Comparison of ENCODE assay signal across 15 cellular contexts in the genomic region with DNA sequence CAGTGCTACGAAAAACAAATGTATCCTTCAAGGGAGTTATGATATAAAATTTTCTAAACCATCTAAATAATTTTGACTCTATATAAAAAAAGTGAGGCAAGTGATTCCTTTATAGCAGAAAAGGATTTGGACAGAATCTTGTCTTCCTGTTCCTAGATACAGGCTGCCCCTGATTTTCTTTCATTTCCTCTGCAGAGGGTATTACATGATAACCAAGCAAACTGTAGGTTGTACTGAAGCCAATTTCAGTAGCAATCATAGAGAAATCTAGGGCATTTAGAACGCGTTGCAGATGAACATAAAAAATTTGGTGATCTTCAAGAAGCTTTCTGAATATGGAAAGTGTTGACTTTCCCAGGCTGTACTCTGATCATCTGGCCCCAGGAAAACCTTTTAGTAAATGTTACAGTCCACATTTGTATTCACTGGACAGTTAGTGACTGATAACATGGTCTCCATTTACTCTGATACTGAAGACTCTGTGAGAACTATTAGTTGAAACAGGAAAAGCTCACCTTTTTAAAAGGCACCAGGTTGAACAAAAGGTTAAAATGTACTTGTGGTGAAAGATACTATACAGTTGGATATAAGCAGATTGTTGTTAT. TPM values are rescaled to one million over a fixed set of nuclear protein-coding genes. Genes with fewer than 3 reads are reported as not detected.
"Had no signal": no experiment of that assay in that cellular context is flagged by ENCODE, and none has a peak within 500 bp of the region (broad histone marks: within the 10 kb centered on the region; RNA-seq: fewer than 3 reads in every experiment).

No MANE protein-coding gene starts in this region.

- H3K9me3 ChIP-seq: adrenal gland, sigmoid colon, stomach, uterus had no signal

- H3K27me3 ChIP-seq: adrenal gland, sigmoid colon, stomach, uterus had no signal

- H3K4me3 Mint-ChIP-seq: nephron had no signal

- DNase-seq: activated CD4-positive, alpha-beta T cell treated with anti-CD3 and anti-CD28 coated beads for 4 hours; activated naive CD4-positive, alpha-beta T cell treated with anti-CD3 and anti-CD28 coated beads, Interleukin-2, amount 50 U/mL, for 16 hours; adrenal gland; caudate nucleus; cortex of kidney; effector memory CD4-positive, alpha-beta T cell; hypothalamus; occipital lobe; sigmoid colon; stimulated activated CD4-positive, alpha-beta T cell treated with anti-CD3 and anti-CD28 coated beads, Interleukin-4, amount 100 ng/mL, for 1 hour; stimulated activated CD8-positive, alpha-beta memory T cell treated with anti-CD3 and anti-CD28 coated beads, Interleukin-4, amount 100 ng/mL, for 48 hours; stomach; SW 1271; uterus had no signal

- H3K27ac ChIP-seq: adrenal gland, stomach had no signal

- H3K36me3 ChIP-seq: adrenal gland, sigmoid colon, stomach, uterus had no signal

- H3K4me3 ChIP-seq: adrenal gland, sigmoid colon, stomach, uterus had no signal

- H3K27ac Mint-ChIP-seq: nephron had no signal

RNA-seq across cellular contexts. Expression of gene UTS2B, which starts 9.1 kb away (rescaled TPM):
- total RNA-seq: stomach had no signal
